ENCODE assay signal across 26 cellular contexts in genomic region chr14:103070971-103071542, GRCh38. TPM values are rescaled to one million over a fixed set of nuclear protein-coding genes. Genes with fewer than 3 reads are reported as not detected.
DNase-seq lines count a peak whose midpoint lies in the region; ATAC-seq and TF ChIP-seq lines count a peak whose summit lies in the region.
"Had no signal": no experiment of that assay in that cellular context is flagged by ENCODE, and none has a peak within 500 bp of the region (broad histone marks: within the 10 kb centered on the region; RNA-seq: fewer than 3 reads in every experiment).

No MANE protein-coding gene starts in this region.

- H3K4me3 Mint-ChIP-seq in stimulated activated naive B cell treated with anti-CD40 and anti-IgM and Interleukin-4, amounts not matched to agents 10 μg/mL and 1 μg/mL and 100 μg/mL, for 72 hours, result no peak overlapping the region
- no peak overlapping the region for H3K4me3 Mint-ChIP-seq in osteocyte (ENCODE audit: unreplicated experiment)
- H3K4me3 Mint-ChIP-seq in activated T-helper 2 cell treated with anti-CD3 and anti-CD28 coated beads, Interferon-gamma antibody, Interleukin-2, Interleukin-4, amounts not matched to agents 10 μg/mL and 5 μg/mL and 100 μg/mL, durations not matched to agents 14 hours and 24 hours and 36 hours (ENCODE audit: low read depth), result no peak overlapping the region
- H3K4me3 Mint-ChIP-seq: activated CD4-positive, alpha-beta T cell treated with anti-CD3 and anti-CD28 coated beads, Interleukin-2, amount 10 ng/mL, durations not matched to agents 7 days and 5 days; activated naive CD8-positive, alpha-beta T cell treated with anti-CD3 and anti-CD28 coated beads, Interleukin-2, amount 50 U/mL, for 24 hours; brain; natural killer cell; type B pancreatic cell had no signal

- H2BK12ac ChIP-seq in neuronal stem cell (ENCODE audit: low read length), result peak overlapping the region; percentile 94

- H3K4me1 ChIP-seq in left ventricle myocardium inferior (peaks cover 78% of the 10 kb centered on the region), esophagus squamous epithelium (peaks cover 58 to 85% (median 69%) of the 10 kb centered on the region in 3 donors), neuronal stem cell (ENCODE audit: control insufficient read depth in 2 of 2, insufficient read depth in 1 of 2, low read depth in 1 of 2, low read length in 2 of 2) (peaks cover 9 to 17% of the 10 kb centered on the region in 2 donors)
- H3K4me1 ChIP-seq: BE2C had no signal

- H4K91ac ChIP-seq in neuronal stem cell (ENCODE audit: low read depth, low read length, poor library complexity), result peak overlapping the region; percentile 24

- DNase-seq in left ventricle myocardium inferior (peak; percentile 12), cardiac septum (ENCODE audit: low spot score) (no peak), esophagus squamous epithelium (lab: John Stamatoyannopoulos, UW) (no peak), neuronal stem cell (ENCODE audit: low spot score) (no peak), osteocyte (ENCODE audit: extremely low spot score, unreplicated experiment) (no peak), NOMO-1 (lab: John Stamatoyannopoulos, UW; ENCODE audit: unreplicated experiment in 2 of 2) (no peak)
- no peak for DNase-seq in stimulated activated naive B cell treated with anti-CD40 and anti-IgM and Interleukin-4, amounts not matched to agents 10 μg/mL and 1 μg/mL and 100 μg/mL, for 72 hours
- no peak for DNase-seq in activated T-helper 2 cell treated with anti-CD3 and anti-CD28 coated beads, Interferon-gamma antibody, Interleukin-2, Interleukin-4, amounts not matched to agents 10 μg/mL and 5 μg/mL and 100 μg/mL, durations not matched to agents 14 hours and 24 hours and 36 hours (ENCODE audit: low spot score)
- DNase-seq: 8988T; activated CD4-positive, alpha-beta T cell treated with anti-CD3 and anti-CD28 coated beads, Interleukin-2, amount 10 ng/mL, durations not matched to agents 7 days and 5 days; activated effector memory CD4-positive, alpha-beta T cell treated with Interleukin-2 at 50 U/mL for 16 hours; activated naive CD8-positive, alpha-beta T cell treated with anti-CD3 and anti-CD28 coated beads, Interleukin-2, amount 50 U/mL, for 24 hours; BE2C; cortex of kidney; natural killer cell; NCI-H1694 treated with DMSO at 0.1 percent for 48 hours; NCI-H748 treated with DMSO at 0.1 percent for 48 hours; SIG-M5; small intestine; stimulated activated CD4-positive, alpha-beta T cell treated with anti-CD3 and anti-CD28 coated beads, Interleukin-2, amount 100 ng/mL, for 48 hours; stimulated activated naive CD8-positive, alpha-beta T cell treated with anti-CD3 and anti-CD28 coated beads, Interleukin-15, Interleukin-2, amounts not matched to agents 100 U/mL and 50 U/mL, for 24 hours had no signal

- peak overlapping the region; percentile 70 for H3K9ac ChIP-seq in neuronal stem cell (ENCODE audit: low read depth, low read length, poor library complexity)

- H3K9me3 ChIP-seq in left ventricle myocardium inferior (replicated peaks) (no peaks in the 10 kb centered on the region), esophagus squamous epithelium (no peaks in the 10 kb centered on the region), neuronal stem cell (replicated peaks in 1 of 2; ENCODE audit: control insufficient read depth in 2 of 2, insufficient read depth in 1 of 2, low read depth in 1 of 2, low read length in 2 of 2) (peaks cover 0 to 1% of the 10 kb centered on the region in 2 donors)
- H3K9me3 ChIP-seq: BE2C had no signal

- no peak overlapping the region for H2BK5ac ChIP-seq in neuronal stem cell (ENCODE audit: low read length)

- TF ChIP-seq CTCF in left ventricle myocardium inferior (IDR thresholded peaks at IDR 0.05; ENCODE audit: borderline replicate concordance) (no peak), esophagus squamous epithelium (IDR thresholded peaks at IDR 0.05) (no peak), osteocyte (IDR thresholded peaks at IDR 0.05) (no peak)

- intact Hi-C loops in left ventricle myocardium inferior (cut with micrococcal nuclease), result no loop called here
- intact Hi-C loops in cardiac septum (cut with DNase I), result no loop called here
- intact Hi-C loops in esophagus squamous epithelium (cut with DNase I), result no loop called here
- intact Hi-C loops in activated T-helper 2 cell treated with anti-CD3 and anti-CD28 coated beads, Interferon-gamma antibody, Interleukin-2, Interleukin-4, amounts not matched to agents 10 μg/mL and 5 μg/mL and 100 μg/mL, durations not matched to agents 14 hours and 24 hours and 36 hours (cut with micrococcal nuclease), result loop anchor here (10.0 kb wide), 1 partner anchor 376 kb away; no protein-coding TSS in a partner anchor

- ATAC-seq in stimulated activated naive B cell treated with anti-CD40 and anti-IgM and Interleukin-4, amounts not matched to agents 10 μg/mL and 1 μg/mL and 100 μg/mL, for 72 hours (replicated peaks), result no peak
- ATAC-seq: activated naive CD8-positive, alpha-beta T cell treated with anti-CD3 and anti-CD28 coated beads, Interleukin-2, amount 50 U/mL, for 24 hours; natural killer cell; stimulated activated naive CD8-positive, alpha-beta T cell treated with anti-CD3 and anti-CD28 coated beads, Interleukin-15, Interleukin-2, amounts not matched to agents 100 U/mL and 50 U/mL, for 24 hours had no signal

- H3K36me3 ChIP-seq in left ventricle myocardium inferior (no peaks in the 10 kb centered on the region), esophagus squamous epithelium (no peaks in the 10 kb centered on the region), neuronal stem cell (replicated peaks in 1 of 2; ENCODE audit: control insufficient read depth in 2 of 2, insufficient read depth in 2 of 2, low read length in 2 of 2) (no peaks in the 10 kb centered on the region)
- H3K36me3 ChIP-seq: BE2C had no signal

- H3K27me3 Mint-ChIP-seq in stimulated activated naive B cell treated with anti-CD40 and anti-IgM and Interleukin-4, amounts not matched to agents 10 μg/mL and 1 μg/mL and 100 μg/mL, for 72 hours, result peaks cover 14 to 61% of the 10 kb centered on the region in 2 donors
- H3K27me3 Mint-ChIP-seq in osteocyte (ENCODE audit: unreplicated experiment), result no peaks in the 10 kb centered on the region
- peaks cover 5% of the 10 kb centered on the region for H3K27me3 Mint-ChIP-seq in activated T-helper 2 cell treated with anti-CD3 and anti-CD28 coated beads, Interferon-gamma antibody, Interleukin-2, Interleukin-4, amounts not matched to agents 10 μg/mL and 5 μg/mL and 100 μg/mL, durations not matched to agents 14 hours and 24 hours and 36 hours (ENCODE audit: low read depth)
- H3K27me3 Mint-ChIP-seq: brain, type B pancreatic cell had no signal

- peak overlapping the region; percentile 56 for H2AFZ ChIP-seq in neuronal stem cell (ENCODE audit: low read length)
- H2AFZ ChIP-seq: hepatocyte had no signal

- no peak overlapping the region for H3K27ac Mint-ChIP-seq in stimulated activated naive B cell treated with anti-CD40 and anti-IgM and Interleukin-4, amounts not matched to agents 10 μg/mL and 1 μg/mL and 100 μg/mL, for 72 hours
- no peak overlapping the region for H3K27ac Mint-ChIP-seq in osteocyte (ENCODE audit: unreplicated experiment)
- H3K27ac Mint-ChIP-seq in activated T-helper 2 cell treated with anti-CD3 and anti-CD28 coated beads, Interferon-gamma antibody, Interleukin-2, Interleukin-4, amounts not matched to agents 10 μg/mL and 5 μg/mL and 100 μg/mL, durations not matched to agents 14 hours and 24 hours and 36 hours, result no peak overlapping the region
- H3K27ac Mint-ChIP-seq: activated CD4-positive, alpha-beta T cell treated with anti-CD3 and anti-CD28 coated beads, Interleukin-2, amount 10 ng/mL, durations not matched to agents 7 days and 5 days; activated naive CD8-positive, alpha-beta T cell treated with anti-CD3 and anti-CD28 coated beads, Interleukin-2, amount 50 U/mL, for 24 hours; brain; natural killer cell; type B pancreatic cell had no signal

- peak overlapping the region; percentile 96 for H2BK15ac ChIP-seq in neuronal stem cell (ENCODE audit: low read length)

- no peaks in the 10 kb centered on the region for H3K27me3 ChIP-seq in left ventricle myocardium inferior (ENCODE audit: low read depth)
- no peaks in the 10 kb centered on the region for H3K27me3 ChIP-seq in esophagus squamous epithelium
- peaks cover 0 to 43% (median 7%) of the 10 kb centered on the region in 3 experiments for H3K27me3 ChIP-seq in neuronal stem cell (ENCODE audit: control insufficient read depth in 3 of 3, insufficient read depth in 3 of 3, low read depth in 1 of 3, low read length in 3 of 3)
- H3K27me3 ChIP-seq: BE2C, hepatocyte had no signal

- H3K9me3 Mint-ChIP-seq in stimulated activated naive B cell treated with anti-CD40 and anti-IgM and Interleukin-4, amounts not matched to agents 10 μg/mL and 1 μg/mL and 100 μg/mL, for 72 hours, result no peaks in the 10 kb centered on the region
- no peaks in the 10 kb centered on the region for H3K9me3 Mint-ChIP-seq in osteocyte (ENCODE audit: unreplicated experiment)
- H3K9me3 Mint-ChIP-seq in activated T-helper 2 cell treated with anti-CD3 and anti-CD28 coated beads, Interferon-gamma antibody, Interleukin-2, Interleukin-4, amounts not matched to agents 10 μg/mL and 5 μg/mL and 100 μg/mL, durations not matched to agents 14 hours and 24 hours and 36 hours, result no peaks in the 10 kb centered on the region
- H3K9me3 Mint-ChIP-seq: activated CD4-positive, alpha-beta T cell treated with anti-CD3 and anti-CD28 coated beads, Interleukin-2, amount 10 ng/mL, durations not matched to agents 7 days and 5 days; activated naive CD8-positive, alpha-beta T cell treated with anti-CD3 and anti-CD28 coated beads, Interleukin-2, amount 50 U/mL, for 24 hours; brain; natural killer cell; type B pancreatic cell had no signal

- H3K4me3 ChIP-seq in left ventricle myocardium inferior (no peak overlapping the region), esophagus squamous epithelium (no peak overlapping the region), neuronal stem cell (ENCODE audit: low read length in 2 of 2) (no peak overlapping the region)
- H3K4me3 ChIP-seq: hepatocyte had no signal

- no peaks in the 10 kb centered on the region for H3K4me1 Mint-ChIP-seq in stimulated activated naive B cell treated with anti-CD40 and anti-IgM and Interleukin-4, amounts not matched to agents 10 μg/mL and 1 μg/mL and 100 μg/mL, for 72 hours
- peaks cover 13% of the 10 kb centered on the region for H3K4me1 Mint-ChIP-seq in osteocyte (ENCODE audit: unreplicated experiment)
- no peaks in the 10 kb centered on the region for H3K4me1 Mint-ChIP-seq in activated T-helper 2 cell treated with anti-CD3 and anti-CD28 coated beads, Interferon-gamma antibody, Interleukin-2, Interleukin-4, amounts not matched to agents 10 μg/mL and 5 μg/mL and 100 μg/mL, durations not matched to agents 14 hours and 24 hours and 36 hours (ENCODE audit: low read depth)
- H3K4me1 Mint-ChIP-seq: activated CD4-positive, alpha-beta T cell treated with anti-CD3 and anti-CD28 coated beads, Interleukin-2, amount 10 ng/mL, durations not matched to agents 7 days and 5 days; activated naive CD8-positive, alpha-beta T cell treated with anti-CD3 and anti-CD28 coated beads, Interleukin-2, amount 50 U/mL, for 24 hours; brain; natural killer cell had no signal

- peak overlapping the region; percentile 36 for H3K27ac ChIP-seq in left ventricle myocardium inferior (replicated peaks)
- peak overlapping the region; percentile 76 to 87 (median 80) for H3K27ac ChIP-seq in esophagus squamous epithelium
- H3K27ac ChIP-seq in neuronal stem cell (replicated peaks; ENCODE audit: low read length), result peak overlapping the region; percentile 19
- H3K27ac ChIP-seq: hepatocyte had no signal

- no peak overlapping the region for H2BK120ac ChIP-seq in neuronal stem cell (ENCODE audit: low read depth, low read length)

- TF ChIP-seq POLR2A in esophagus squamous epithelium (IDR thresholded peaks at IDR 0.05), result no peak

- H3K23ac ChIP-seq in neuronal stem cell (ENCODE audit: low read depth, low read length, poor library complexity), result peak overlapping the region; percentile 25

- H3K36me3 Mint-ChIP-seq in stimulated activated naive B cell treated with anti-CD40 and anti-IgM and Interleukin-4, amounts not matched to agents 10 μg/mL and 1 μg/mL and 100 μg/mL, for 72 hours, result no peaks in the 10 kb centered on the region
- H3K36me3 Mint-ChIP-seq in osteocyte (ENCODE audit: unreplicated experiment), result no peaks in the 10 kb centered on the region
- no peaks in the 10 kb centered on the region for H3K36me3 Mint-ChIP-seq in activated T-helper 2 cell treated with anti-CD3 and anti-CD28 coated beads, Interferon-gamma antibody, Interleukin-2, Interleukin-4, amounts not matched to agents 10 μg/mL and 5 μg/mL and 100 μg/mL, durations not matched to agents 14 hours and 24 hours and 36 hours (ENCODE audit: low read depth)
- H3K36me3 Mint-ChIP-seq: brain, natural killer cell, type B pancreatic cell had no signal

- H4K8ac ChIP-seq in neuronal stem cell (ENCODE audit: low read depth, low read length), result no peak overlapping the region

- WGBS in esophagus squamous epithelium, 2 donors, result 79 to 84% methylated on average over 12 to 13 of the region's 21 CpGs
- no CpG with 5 or more reads among the region's 21 CpGs for WGBS in neuronal stem cell (ENCODE audit: extremely low coverage in 2 of 2, insufficient read length in 2 of 2, insufficient replicate concordance in 1 of 2), 2 donors

- H3K18ac ChIP-seq in neuronal stem cell (ENCODE audit: low read length), result peak overlapping the region; percentile 72

- H3K14ac ChIP-seq in neuronal stem cell (ENCODE audit: low read length), result peak overlapping the region; percentile 25

- peak overlapping the region; percentile 96 for H2AK5ac ChIP-seq in neuronal stem cell (ENCODE audit: low read depth, low read length)

- no peaks in the 10 kb centered on the region for H3K79me1 ChIP-seq in neuronal stem cell (ENCODE audit: low read depth, low read length)

- H3K4ac ChIP-seq in neuronal stem cell (ENCODE audit: low read length), result peak overlapping the region; percentile 69

- H3K4me2 ChIP-seq in neuronal stem cell (ENCODE audit: insufficient read depth, low read length, poor library complexity, severe bottlenecking), result no peak overlapping the region
- H3K4me2 ChIP-seq: hepatocyte had no signal

RNA-seq across cellular contexts. Expression of gene LBHD2, which starts 13.0 kb away (rescaled TPM):
- not detected for total RNA-seq in left ventricle myocardium inferior
- not detected for total RNA-seq in cardiac septum
- total RNA-seq in esophagus squamous epithelium, result 1 to 10 TPM in 1 of 4 donors, not detected in 3; 1.1 TPM
- polyA plus RNA-seq in neuronal stem cell (2013, experiment 1 of 2), result not detected
- polyA plus RNA-seq in neuronal stem cell (2013, experiment 2 of 2), result not detected
- total RNA-seq in osteocyte, result not detected in 2 replicates
- total RNA-seq in activated T-helper 2 cell treated with anti-CD3 and anti-CD28 coated beads, Interferon-gamma antibody, Interleukin-2, Interleukin-4, amounts not matched to agents 10 μg/mL and 5 μg/mL and 100 μg/mL, durations not matched to agents 14 hours and 24 hours and 36 hours, result not detected in 2 replicates
- total RNA-seq: activated CD4-positive, alpha-beta T cell treated with anti-CD3 and anti-CD28 coated beads, Interleukin-2, amount 10 ng/mL, durations not matched to agents 7 days and 5 days; fibroblast of villous mesenchyme; hepatocyte; natural killer cell; OCI-LY7 had no signal
- polyA plus RNA-seq: small intestine had no signal

RNA-seq across cellular contexts. Expression of gene CDC42BPB, which starts 13.7 kb away (rescaled TPM):
- total RNA-seq in left ventricle myocardium inferior, result 67.1 TPM
- total RNA-seq in cardiac septum, result 81.8 TPM
- total RNA-seq in esophagus squamous epithelium, result 10 to 100 TPM; 43.7 to 98.2 (median 81.2) TPM
- polyA plus RNA-seq in neuronal stem cell (2013, experiment 1 of 2), result 44.7 TPM
- 45.1 TPM for polyA plus RNA-seq in neuronal stem cell (2013, experiment 2 of 2)
- 99.0 and 102 TPM in 2 replicates for total RNA-seq in osteocyte
- total RNA-seq in activated T-helper 2 cell treated with anti-CD3 and anti-CD28 coated beads, Interferon-gamma antibody, Interleukin-2, Interleukin-4, amounts not matched to agents 10 μg/mL and 5 μg/mL and 100 μg/mL, durations not matched to agents 14 hours and 24 hours and 36 hours, result 2.3 and 3.5 TPM in 2 replicates

RNA-seq across cellular contexts. Expression of gene EXOC3L4, which starts 23.5 kb away (rescaled TPM):
- total RNA-seq in left ventricle myocardium inferior (0.66 TPM), cardiac septum (0.46 TPM), esophagus squamous epithelium (under 1 TPM in 1 of 4 donors, not detected in 3; 1.00 TPM), osteocyte (0.86 TPM in 1 of 2 replicates, not detected in the other)
- not detected for polyA plus RNA-seq in neuronal stem cell (2013, experiment 1 of 2)
- polyA plus RNA-seq in neuronal stem cell (2013, experiment 2 of 2), result not detected
- not detected in 2 replicates for total RNA-seq in activated T-helper 2 cell treated with anti-CD3 and anti-CD28 coated beads, Interferon-gamma antibody, Interleukin-2, Interleukin-4, amounts not matched to agents 10 μg/mL and 5 μg/mL and 100 μg/mL, durations not matched to agents 14 hours and 24 hours and 36 hours
- total RNA-seq: activated CD4-positive, alpha-beta T cell treated with anti-CD3 and anti-CD28 coated beads, Interleukin-2, amount 10 ng/mL, durations not matched to agents 7 days and 5 days; fibroblast of villous mesenchyme; natural killer cell; OCI-LY7 had no signal

RNA-seq across cellular contexts. Expression of gene TNFAIP2, which starts 52.2 kb away (rescaled TPM):
- total RNA-seq in left ventricle myocardium inferior, result 40.1 TPM
- 31.3 TPM for total RNA-seq in cardiac septum
- total RNA-seq in esophagus squamous epithelium, result 100 to 1,000 TPM in 3 of 4 donors, 10 to 100 TPM in 1; 36.6 to 163 (median 130) TPM
- polyA plus RNA-seq in neuronal stem cell (2013, experiment 1 of 2), result 26.4 TPM
- 24.5 TPM for polyA plus RNA-seq in neuronal stem cell (2013, experiment 2 of 2)
- 1.3 and 2.9 TPM in 2 replicates for total RNA-seq in osteocyte
- 0.64 and 1.0 TPM in 2 replicates for total RNA-seq in activated T-helper 2 cell treated with anti-CD3 and anti-CD28 coated beads, Interferon-gamma antibody, Interleukin-2, Interleukin-4, amounts not matched to agents 10 μg/mL and 5 μg/mL and 100 μg/mL, durations not matched to agents 14 hours and 24 hours and 36 hours
- total RNA-seq: OCI-LY7 had no signal

Comparison
In these comparisons a context has a peak if more than half of its experiments do, and no peak if none do; other contexts are left out.
1. H3K27ac ChIP-seq: peak in every context shown above with its lines; median percentile 80 in esophagus squamous epithelium; 36 in left ventricle myocardium inferior; 19 in neuronal stem cell.